In genomic region chr11:65859812-65860277, GRCh38 we compare ENCODE assay signal across 8 cellular contexts. TPM values are rescaled to one million over a fixed set of nuclear protein-coding genes. Genes with fewer than 3 reads are reported as not detected.
DNase-seq lines count a peak whose midpoint lies in the region; ATAC-seq and TF ChIP-seq lines count a peak whose summit lies in the region.

No MANE protein-coding gene starts in this region.

- peak overlapping the region; percentile 99 for H3K27ac ChIP-seq in 22Rv1
- peak overlapping the region; percentile 83 for H3K27ac ChIP-seq in H9 (ENCODE audit: insufficient read length, low read depth, low read length)
- H3K27ac ChIP-seq in iPS-18a (ENCODE audit: low read length), result peak overlapping the region; percentile 93

- TF ChIP-seq CTCF in 22Rv1 (IDR thresholded peaks at IDR 0.05) (no peak), H9 (conservative IDR thresholded peaks at IDR 0.05) (no peak)

- peak overlapping the region; percentile 98 for H3K14ac ChIP-seq in H9 (ENCODE audit: insufficient read depth, low read length)

- H3K23ac ChIP-seq in H9 (ENCODE audit: insufficient read length, low read depth, low read length), result no peak overlapping the region

- no peak overlapping the region for H2AK5ac ChIP-seq in H9 (ENCODE audit: insufficient read length, low read length)

- peaks cover 3% of the 10 kb centered on the region for H3K79me1 ChIP-seq in H9 (ENCODE audit: insufficient read depth, low read depth, low read length, poor library complexity, severe bottlenecking)

- peak overlapping the region; percentile 94 for H3K18ac ChIP-seq in H9 (ENCODE audit: insufficient read length, low read depth, low read length)

- peak overlapping the region; percentile 86 for H3K4me3 ChIP-seq in iPS-18a (ENCODE audit: low read length)

- peak overlapping the region; percentile 76 for H2BK120ac ChIP-seq in H9 (ENCODE audit: low read depth, low read length, poor library complexity, severe bottlenecking)

- no peaks in the 10 kb centered on the region for H3K4me1 ChIP-seq in H9 (ENCODE audit: insufficient read depth, low read length)
- H3K4me1 ChIP-seq in iPS-18a (ENCODE audit: control insufficient read depth, low read depth, low read length), result peaks cover 4% of the 10 kb centered on the region

- no peak overlapping the region for H2AFZ ChIP-seq in H9 (ENCODE audit: low read length)

- no peaks in the 10 kb centered on the region for H3K9me3 ChIP-seq in H9 (ENCODE audit: control insufficient read depth, low read depth, low read length)
- H3K9me3 ChIP-seq in iPS-18a (ENCODE audit: control insufficient read depth, low read depth, low read length), result no peaks in the 10 kb centered on the region

- no peak overlapping the region for H4K8ac ChIP-seq in H9 (replicated peaks; ENCODE audit: insufficient read length, low read depth, low read length)

- H3K27ac Mint-ChIP-seq in H9, result peak overlapping the region; percentile 96 to 99 (median 98)
- H3K27ac Mint-ChIP-seq in activated T-helper 17 cell treated with anti-CD3 and anti-CD28 coated beads, Interleukin-2, amount 50 U/mL, for 72 hours, result peak overlapping the region; percentile 89
- H3K27ac Mint-ChIP-seq in stimulated activated naive CD8-positive, alpha-beta T cell treated with anti-CD3 and anti-CD28 coated beads, Interleukin-15, Interleukin-2, amounts not matched to agents 100 ng/mL and 50 ng/mL, for 24 hours, result peak overlapping the region; percentile 96

- no peak overlapping the region for H2BK20ac ChIP-seq in H9 (ENCODE audit: low read depth, low read length, poor library complexity, severe bottlenecking)

- H3K4ac ChIP-seq in H9 (ENCODE audit: low read depth, low read length), result peak overlapping the region; percentile 61; the same call in 1 of the 2 replicates

- peak overlapping the region; percentile 78 to 93 for H3K4me3 Mint-ChIP-seq in H9
- H3K4me3 Mint-ChIP-seq in activated T-helper 17 cell treated with anti-CD3 and anti-CD28 coated beads, Interleukin-2, amount 50 U/mL, for 72 hours, result peak overlapping the region; percentile 89
- peak overlapping the region; percentile 95 for H3K4me3 Mint-ChIP-seq in stimulated activated naive CD8-positive, alpha-beta T cell treated with anti-CD3 and anti-CD28 coated beads, Interleukin-15, Interleukin-2, amounts not matched to agents 100 ng/mL and 50 ng/mL, for 24 hours

- H2BK15ac ChIP-seq in H9 (ENCODE audit: low read depth, low read length), result no peak overlapping the region

- peak overlapping the region; percentile 92 for H3K4me2 ChIP-seq in H9 (ENCODE audit: insufficient read depth, insufficient read length, low read length)

- DNase-seq in H9 (no peak), NCI-H526 (lab: John Stamatoyannopoulos, UW) (no peak)
- DNase-seq in central memory CD4-positive, alpha-beta T cell, result no peak

- H3K9me3 Mint-ChIP-seq in H9, result peaks cover 0 to 3% of the 10 kb centered on the region in 2 experiments; a peak in 1 of 5 replicates
- no peaks in the 10 kb centered on the region for H3K9me3 Mint-ChIP-seq in activated T-helper 17 cell treated with anti-CD3 and anti-CD28 coated beads, Interleukin-2, amount 50 U/mL, for 72 hours
- no peaks in the 10 kb centered on the region for H3K9me3 Mint-ChIP-seq in stimulated activated naive CD8-positive, alpha-beta T cell treated with anti-CD3 and anti-CD28 coated beads, Interleukin-15, Interleukin-2, amounts not matched to agents 100 ng/mL and 50 ng/mL, for 24 hours

- peak overlapping the region; percentile 63 for H4K5ac ChIP-seq in H9 (ENCODE audit: insufficient read length, low read depth, low read length)

- peaks cover 25% of the 10 kb centered on the region for H3K23me2 ChIP-seq in H9 (ENCODE audit: insufficient read length, low read depth, low read length, poor library complexity, severe bottlenecking)

- H3K36me3 ChIP-seq in iPS-18a (ENCODE audit: control insufficient read depth, low read depth, low read length), result peaks cover 31% of the 10 kb centered on the region

- no peaks in the 10 kb centered on the region for H3K27me3 Mint-ChIP-seq in H9 (ENCODE audit: low read depth)
- no peaks in the 10 kb centered on the region for H3K27me3 Mint-ChIP-seq in activated T-helper 17 cell treated with anti-CD3 and anti-CD28 coated beads, Interleukin-2, amount 50 U/mL, for 72 hours
- no peaks in the 10 kb centered on the region for H3K27me3 Mint-ChIP-seq in stimulated activated naive CD8-positive, alpha-beta T cell treated with anti-CD3 and anti-CD28 coated beads, Interleukin-15, Interleukin-2, amounts not matched to agents 100 ng/mL and 50 ng/mL, for 24 hours

- peaks cover 29% of the 10 kb centered on the region in 2 experiments for H3K4me1 Mint-ChIP-seq in H9
- peaks cover 18% of the 10 kb centered on the region for H3K4me1 Mint-ChIP-seq in activated T-helper 17 cell treated with anti-CD3 and anti-CD28 coated beads, Interleukin-2, amount 50 U/mL, for 72 hours
- H3K4me1 Mint-ChIP-seq in stimulated activated naive CD8-positive, alpha-beta T cell treated with anti-CD3 and anti-CD28 coated beads, Interleukin-15, Interleukin-2, amounts not matched to agents 100 ng/mL and 50 ng/mL, for 24 hours (ENCODE audit: low read depth), result peaks cover 47% of the 10 kb centered on the region

- ATAC-seq in activated T-helper 17 cell treated with anti-CD3 and anti-CD28 coated beads, Interleukin-2, amount 50 U/mL, for 72 hours (replicated peaks), result peak; percentile 0
- ATAC-seq in GM21390 (IDR thresholded peaks at IDR 0.05; ENCODE audit: unreplicated experiment), result no peak

- peaks cover 2% of the 10 kb centered on the region for H4K20me1 ChIP-seq in H9 (ENCODE audit: control insufficient read depth, insufficient read depth, insufficient read length)

- H2BK12ac ChIP-seq in H9 (ENCODE audit: insufficient read length, low read depth, low read length), result no peak overlapping the region

- H3K36me3 Mint-ChIP-seq in H9 (ENCODE audit: insufficient read depth in 1 of 3, low read depth in 3 of 3), result peaks cover 38 to 51% (median 49%) of the 10 kb centered on the region in 3 experiments
- H3K36me3 Mint-ChIP-seq in activated T-helper 17 cell treated with anti-CD3 and anti-CD28 coated beads, Interleukin-2, amount 50 U/mL, for 72 hours (ENCODE audit: low read depth), result peaks cover 77% of the 10 kb centered on the region
- peaks cover 48% of the 10 kb centered on the region for H3K36me3 Mint-ChIP-seq in stimulated activated naive CD8-positive, alpha-beta T cell treated with anti-CD3 and anti-CD28 coated beads, Interleukin-15, Interleukin-2, amounts not matched to agents 100 ng/mL and 50 ng/mL, for 24 hours (ENCODE audit: low read depth)

- H3K9ac ChIP-seq in H9 (ENCODE audit: extremely low read depth, insufficient read length, low read length) (peak overlapping the region; percentile 81), iPS-18a (ENCODE audit: low read length) (peak overlapping the region; percentile 86)

- H2BK5ac ChIP-seq in H9 (ENCODE audit: insufficient read length, low read length), result peak overlapping the region; percentile 65

- no CpG with 5 or more reads among the region's 16 CpGs for WGBS in H9 (ENCODE audit: extremely low coverage, insufficient read length, low lambda C conversion rate)

- H4K91ac ChIP-seq in H9 (ENCODE audit: insufficient read length, low read depth, low read length), result peak overlapping the region; percentile 27

- H3K27me3 ChIP-seq in H9 (ENCODE audit: insufficient read depth, low read length) (no peaks in the 10 kb centered on the region), iPS-18a (ENCODE audit: control insufficient read depth, insufficient read depth, low read length) (no peaks in the 10 kb centered on the region)

- H3K56ac ChIP-seq in H9 (ENCODE audit: insufficient read length, low read depth, low read length), result no peak overlapping the region

- peak overlapping the region; percentile 9 for H3T11ph ChIP-seq in H9 (ENCODE audit: low read length)

- peaks cover 14% of the 10 kb centered on the region; the same call in 1 of the 2 replicates for H3K79me2 ChIP-seq in H9 (ENCODE audit: insufficient read depth, low read length)

RNA-seq across cellular contexts. Expression of gene MUS81, which starts 0.4 kb away (rescaled TPM):
- total RNA-seq in H9 (2021), result 45.0 and 49.2 TPM in 2 replicates
- total RNA-seq in activated T-helper 17 cell treated with anti-CD3 and anti-CD28 coated beads, Interleukin-2, amount 50 U/mL, for 72 hours, result 10 to 100 TPM; 65.2 to 77.2 TPM

RNA-seq across cellular contexts. Expression of gene CFL1, which starts 1.9 kb away (rescaled TPM):
- 1,107 and 1,147 TPM in 2 replicates for total RNA-seq in H9 (2021)
- 1,000 to 10,000 TPM in 1 of 2 donors, 100 to 1,000 TPM in 1; 682 to 1,566 TPM for total RNA-seq in activated T-helper 17 cell treated with anti-CD3 and anti-CD28 coated beads, Interleukin-2, amount 50 U/mL, for 72 hours

RNA-seq across cellular contexts. Expression of gene EFEMP2, which starts 12.8 kb away (rescaled TPM):
- total RNA-seq in H9 (2021), result 22.9 and 26.2 TPM in 2 replicates
- 10 to 100 TPM; 11.5 to 76.3 TPM for total RNA-seq in activated T-helper 17 cell treated with anti-CD3 and anti-CD28 coated beads, Interleukin-2, amount 50 U/mL, for 72 hours

RNA-seq across cellular contexts. Expression of gene CTSW, which starts 19.8 kb away (rescaled TPM):
- not detected in 2 replicates for total RNA-seq in H9 (2021)
- 10 to 100 TPM in 1 of 2 donors, 1 to 10 TPM in 1; 5.4 to 23.6 TPM for total RNA-seq in activated T-helper 17 cell treated with anti-CD3 and anti-CD28 coated beads, Interleukin-2, amount 50 U/mL, for 72 hours

RNA-seq across cellular contexts. Expression of gene SNX32, which starts 26.1 kb away (rescaled TPM):
- 0.88 and 1.2 TPM in 2 replicates for total RNA-seq in H9 (2021)
- total RNA-seq in activated T-helper 17 cell treated with anti-CD3 and anti-CD28 coated beads, Interleukin-2, amount 50 U/mL, for 72 hours, result 1 to 10 TPM; 1.6 to 6.6 TPM
